8 cellular contexts compared by ENCODE assay signal in the genomic region with DNA sequence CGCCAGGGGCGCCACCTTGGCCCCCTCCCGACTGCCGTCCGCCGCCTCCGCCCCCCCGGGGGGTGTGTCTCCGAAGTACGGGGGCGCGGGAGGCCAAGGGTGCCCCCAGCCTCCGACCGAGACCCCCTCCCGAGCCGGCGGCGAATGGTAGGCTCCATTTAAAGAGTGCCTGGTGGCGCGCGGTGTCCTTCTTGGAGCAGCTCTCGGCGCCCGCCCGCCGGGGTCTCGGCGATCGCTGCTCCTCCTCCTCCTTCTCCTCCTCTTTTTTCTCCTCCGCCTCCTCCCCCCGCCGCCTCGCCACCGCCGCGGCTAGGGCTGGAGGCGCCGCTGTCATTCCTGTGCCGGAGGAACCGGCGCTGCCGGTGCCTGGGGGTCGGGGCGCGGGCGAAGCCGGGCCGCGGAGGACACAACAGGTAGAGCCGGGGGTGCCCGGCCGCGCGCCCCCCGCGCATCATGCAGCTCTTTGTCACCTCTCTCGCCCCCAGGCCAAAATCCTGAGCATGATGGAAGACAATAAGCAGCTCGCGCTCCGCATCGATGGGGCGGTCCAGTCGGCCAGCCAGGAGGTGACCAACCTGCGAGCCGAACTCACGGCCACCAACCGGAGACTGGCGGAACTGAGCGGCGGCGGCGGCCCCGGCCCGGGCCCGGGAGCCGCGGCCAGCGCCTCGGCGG. TPM values are rescaled to one million over a fixed set of nuclear protein-coding genes. Genes with fewer than 3 reads are reported as not detected.
A peak's percentile ranks its signal among the peaks of the same experiment; 100 is the strongest.
DNase-seq lines count a peak whose midpoint lies in the region; ATAC-seq lines count a peak whose summit lies in the region.

Gene KAZN (plus strand): TSS at position 188 of the 675 bp plus-strand sequence.

- ATAC-seq in HG02588 (IDR thresholded peaks at IDR 0.05; ENCODE audit: unreplicated experiment) = no peak

- peak; percentile 20 to 33 for DNase-seq in NCI-H524 (lab: John Stamatoyannopoulos, UW)
- DNase-seq in NCI-H524 treated with DMSO at 0.1 percent for 48 hours (lab: John Stamatoyannopoulos, UW) = no peak
- peak in 30 of 56 donors; percentile 3 to 60 (median 34) for DNase-seq in amygdala (lab: John Stamatoyannopoulos, UW)
- DNase-seq in kidney glomerular epithelial cell (lab: John Stamatoyannopoulos, UW) = peak; percentile 35
- DNase-seq in NCI-H187 (lab: John Stamatoyannopoulos, UW) = no peak
- no peak for DNase-seq in T-helper 2 cell

- H3K27ac ChIP-seq in temporal lobe (ENCODE audit: low read depth, low read length) = no peak within 1 kb of the TSS

RNA-seq across cellular contexts. Expression of gene KAZN, which starts in this region (rescaled TPM):
- total RNA-seq in temporal lobe = 22.6 TPM

Comparison
In these comparisons a context has a peak if more than half of its experiments do, and no peak if none do; other contexts are left out.
1. DNase-seq: peak in NCI-H524 (2 of 2), amygdala (30 of 56) and kidney glomerular epithelial cell (single experiment); none in NCI-H524 treated with DMSO at 0.1 percent for 48 hours (single experiment), NCI-H187 (0 of 2) and T-helper 2 cell (0 of 5).